ENCODE assay signal across 1 cellular context in genomic region chr2:233974530-233975071, GRCh38.
TF ChIP-seq lines count a peak whose summit lies in the region.

No MANE protein-coding gene starts in this region.

TF ChIP-seq in HEK293, 187 proteins besides CTCF, POLR2A, EP300 and RAD21 (continued from another document):
- TF ChIP-seq ZNF398 (tag by site-specific recombination; IDR thresholded peaks at IDR 0.05) = peak; percentile 77
- no peak for TF ChIP-seq ZSCAN18 (tag by site-specific recombination; IDR thresholded peaks at IDR 0.05)
- TF ChIP-seq TSHZ1 (tag by site-specific recombination; IDR thresholded peaks at IDR 0.05; ENCODE audit: borderline replicate concordance) = peak; percentile 67; the same call in 1 of the 2 replicates
- 0 out of 2 replicates have a peak, but pooled peaks have one; percentile 19 for TF ChIP-seq ZNF692 (tag by site-specific recombination; IDR thresholded peaks at IDR 0.05)
- peak; percentile 60 for TF ChIP-seq INSM2 (tag by site-specific recombination; IDR thresholded peaks at IDR 0.05)
- peak; percentile 33; the same call in 1 of the 2 replicates for TF ChIP-seq ZNF558 (tag by site-specific recombination; IDR thresholded peaks at IDR 0.05)
- peak; percentile 90 for TF ChIP-seq GLIS1 (tag by site-specific recombination; IDR thresholded peaks at IDR 0.05)
- peak; percentile 48 for TF ChIP-seq ZFHX2 (tag by site-specific recombination; conservative IDR thresholded peaks at IDR 0.05)
- 0 out of 2 replicates have a peak, but pooled peaks have one; percentile 25 for TF ChIP-seq ZNF335 (tag by site-specific recombination; conservative IDR thresholded peaks at IDR 0.05)
- peak; percentile 46 for TF ChIP-seq PATZ1 (tag by site-specific recombination; IDR thresholded peaks at IDR 0.05)
- no peak for TF ChIP-seq BCL6B (tag by site-specific recombination; IDR thresholded peaks at IDR 0.05)
- peak; percentile 92 for TF ChIP-seq SP7 (tag by site-specific recombination; IDR thresholded peaks at IDR 0.05)
- TF ChIP-seq ZNF184 (tag by site-specific recombination; IDR thresholded peaks at IDR 0.05) = 0 out of 2 replicates have a peak, but pooled peaks have one; percentile 25
- no peak for TF ChIP-seq YY1 (tag by site-specific recombination; IDR thresholded peaks at IDR 0.05)
- peak; percentile 65 for TF ChIP-seq ZNF629 (tag by site-specific recombination; IDR thresholded peaks at IDR 0.05)
